In the genomic region with DNA sequence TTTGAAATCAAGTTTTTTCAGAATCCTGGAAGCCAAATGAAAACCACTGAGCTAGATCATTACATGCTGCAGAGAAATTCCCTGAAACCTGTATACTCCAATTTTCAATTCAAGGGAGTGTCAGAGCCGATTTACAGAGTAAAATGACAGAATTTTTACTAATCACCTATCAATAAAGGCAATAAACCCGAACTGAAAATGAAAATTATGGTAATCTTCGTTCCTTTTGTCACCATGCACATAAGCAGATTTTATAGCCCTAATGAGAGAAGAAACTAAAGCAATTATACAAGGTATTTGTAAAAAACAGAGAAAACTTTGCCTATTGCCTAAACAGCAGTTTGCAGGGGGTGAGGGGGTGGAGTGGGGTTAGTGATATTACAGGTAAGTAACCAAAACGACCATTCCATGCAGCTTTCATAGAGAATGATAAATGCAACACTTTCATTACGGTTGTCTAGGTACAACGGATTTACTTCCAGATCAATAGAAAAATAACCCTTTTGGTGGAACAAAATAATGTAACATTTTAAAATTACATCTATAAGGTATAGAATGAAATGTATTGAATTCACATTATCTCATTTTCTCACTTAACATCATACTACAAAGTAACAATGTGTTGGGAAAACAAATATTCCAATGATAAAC, we compare ENCODE assay signal across 21 cellular contexts.
DNase-seq lines count a peak whose midpoint lies in the region; ATAC-seq and TF ChIP-seq lines count a peak whose summit lies in the region.
"Had no signal": no experiment of that assay in that cellular context is flagged by ENCODE, and none has a peak within 500 bp of the region (broad histone marks: within the 10 kb centered on the region; RNA-seq: fewer than 3 reads in every experiment).

No MANE protein-coding gene starts in this region.

- POLR2A ChIA-PET in PC-9 (lab: Charles Lee; ENCODE audit: unreplicated experiment), result interaction anchor here (0.6 to 0.7 kb wide), 3 partner anchors 65 to 185 kb away, joined by 4 to 6 read pairs (median 6); no protein-coding TSS in a partner anchor

- peak overlapping the region; percentile 85; the same call in 1 of the 2 replicates for H3K4me2 ChIP-seq in PC-9

- H2AFZ ChIP-seq in PC-9, result no peak overlapping the region

- H3F3A ChIP-seq in PC-9 (ENCODE audit: insufficient read depth, low read depth), result peaks cover 8% of the 10 kb centered on the region; the same call in 1 of the 2 replicates

- H3K4me3 Mint-ChIP-seq in glutamatergic neuron (ENCODE audit: unreplicated experiment), result peak overlapping the region; percentile 88
- no peak overlapping the region for H3K4me3 Mint-ChIP-seq in type B pancreatic cell
- H3K4me3 Mint-ChIP-seq: IgD-negative memory B cell; naive thymus-derived CD8-positive, alpha-beta T cell; stimulated activated memory B cell treated with anti-CD40 and anti-IgM and Interleukin-4, amounts not matched to agents 10 μg/mL and 1 μg/mL and 100 μg/mL, for 72 hours had no signal

- DNase-seq in heart right ventricle (no peak), left cardiac atrium (no peak), PC-9 (no peak), glutamatergic neuron (no peak), type B pancreatic cell (ENCODE audit: extremely low spot score, unreplicated experiment) (no peak), epidermal melanocyte (ENCODE audit: insufficient read length, low spot score) (no peak), kidney glomerular epithelial cell (lab: John Stamatoyannopoulos, UW) (no peak)
- DNase-seq: activated CD4-positive, alpha-beta T cell treated with anti-CD3 and anti-CD28 coated beads, Interleukin-2, amount 50 U/mL, for 1 hour; activated naive CD4-positive, alpha-beta T cell; anterior cingulate cortex; foreskin keratinocyte; naive thymus-derived CD8-positive, alpha-beta T cell; NCI-H1105 treated with DMSO at 0.1 percent for 48 hours; NCI-H748 treated with DMSO at 0.1 percent for 48 hours; Peyer's patch; tibial artery had no signal

- peaks cover 33% of the 10 kb centered on the region for H3K4me1 Mint-ChIP-seq in glutamatergic neuron (ENCODE audit: low read depth, unreplicated experiment)
- peaks cover 21% of the 10 kb centered on the region for H3K4me1 Mint-ChIP-seq in type B pancreatic cell (ENCODE audit: unreplicated experiment)

- H3K9me3 Mint-ChIP-seq in glutamatergic neuron (ENCODE audit: unreplicated experiment) (peaks cover 22% of the 10 kb centered on the region), type B pancreatic cell (peaks cover 5% of the 10 kb centered on the region)
- H3K9me3 Mint-ChIP-seq: naive thymus-derived CD8-positive, alpha-beta T cell; stimulated activated memory B cell treated with anti-CD40 and anti-IgM and Interleukin-4, amounts not matched to agents 10 μg/mL and 1 μg/mL and 100 μg/mL, for 72 hours had no signal

- H3K79me2 ChIP-seq in PC-9 (ENCODE audit: low read depth), result peaks cover 80% of the 10 kb centered on the region

- CTCF ChIA-PET in PC-9 (lab: Charles Lee), result no interaction called here

- H3K9me3 ChIP-seq in heart right ventricle, result no peaks in the 10 kb centered on the region
- no peaks in the 10 kb centered on the region for H3K9me3 ChIP-seq in PC-9 (ENCODE audit: insufficient read depth, low read depth)
- H3K9me3 ChIP-seq: Peyer's patch, prostate gland, tibial artery had no signal

- peak overlapping the region; percentile 83 for H3K27ac Mint-ChIP-seq in glutamatergic neuron (ENCODE audit: unreplicated experiment)
- H3K27ac Mint-ChIP-seq in type B pancreatic cell, result peak overlapping the region; percentile 24
- H3K27ac Mint-ChIP-seq: IgD-negative memory B cell; naive thymus-derived CD8-positive, alpha-beta T cell; stimulated activated memory B cell treated with anti-CD40 and anti-IgM and Interleukin-4, amounts not matched to agents 10 μg/mL and 1 μg/mL and 100 μg/mL, for 72 hours had no signal

- no peaks in the 10 kb centered on the region for H3K36me3 ChIP-seq in heart right ventricle
- H3K36me3 ChIP-seq in PC-9 (ENCODE audit: low read depth), result 0 out of 2 replicates have a peak, but pooled peaks cover 3% of the 10 kb centered on the region
- H3K36me3 ChIP-seq: Peyer's patch, prostate gland, tibial artery had no signal

- peaks cover 5% of the 10 kb centered on the region; the same call in 1 of the 2 replicates for H4K20me1 ChIP-seq in PC-9 (ENCODE audit: insufficient read depth)

- H3K27ac ChIP-seq in heart right ventricle, result peak overlapping the region; percentile 76 to 96 (median 90)
- H3K27ac ChIP-seq in PC-9, result peak overlapping the region; percentile 71; the same call in 1 of the 2 replicates
- H3K27ac ChIP-seq: foreskin keratinocyte, prostate gland had no signal

- H3K4me3 ChIP-seq in heart right ventricle (peak overlapping the region in 8 of 10 donors; percentile 60 to 77 (median 72)), PC-9 (no peak overlapping the region)
- H3K4me3 ChIP-seq: lung, Peyer's patch, prostate gland had no signal

- peaks cover 0 to 67% (median 46%) of the 10 kb centered on the region in 9 donors for H3K4me1 ChIP-seq in heart right ventricle
- peaks cover 43% of the 10 kb centered on the region for H3K4me1 ChIP-seq in PC-9 (replicated peaks; ENCODE audit: insufficient read depth)
- H3K4me1 ChIP-seq: prostate gland had no signal

- no TSS peak for BruUV-seq in PC-9 (replicated peaks; lab: Mats Ljungman, UMichigan)

- 62 to 63% methylated on average over 6 of the region's 6 CpGs for WGBS in heart right ventricle, 2 donors

- no peaks in the 10 kb centered on the region for H3K9me2 ChIP-seq in PC-9 (ENCODE audit: insufficient read depth)

- no peak for TF ChIP-seq CTCF in heart right ventricle (IDR thresholded peaks at IDR 0.05)
- TF ChIP-seq CTCF in PC-9 (conservative IDR thresholded peaks at IDR 0.05), result no peak
- TF ChIP-seq CTCF in glutamatergic neuron (IDR thresholded peaks at IDR 0.05; ENCODE audit: partially characterized antibody, unreplicated experiment), result no peak
- no peak for TF ChIP-seq CTCF in type B pancreatic cell (conservative IDR thresholded peaks at IDR 0.05)

- intact Hi-C loops in heart right ventricle (cut with DNase I), result loop anchor here in 4 of 10 donors (5.0 to 10.0 kb wide), 5 partner anchors 32 to 465 kb away; a partner anchor contains a TSS
- intact Hi-C loops in left cardiac atrium (cut with DNase I), result loop anchor here in 1 of 2 donors (10.0 kb wide), 1 partner anchor 195 kb away; a partner anchor contains a TSS
- intact Hi-C loops in PC-9 (cut with micrococcal nuclease; ENCODE audit: unreplicated experiment), result loop anchor here (2.0 to 5.0 kb wide), 3 partner anchors 31 to 187 kb away; no protein-coding TSS in a partner anchor

- peaks cover 0 to 13% (median 0%) of the 10 kb centered on the region in 7 donors for H3K27me3 ChIP-seq in heart right ventricle
- H3K27me3 ChIP-seq in PC-9 (ENCODE audit: insufficient read depth, low read depth), result no peaks in the 10 kb centered on the region
- H3K27me3 ChIP-seq: foreskin keratinocyte, Peyer's patch, tibial artery had no signal

- no peaks in the 10 kb centered on the region for H3K36me3 Mint-ChIP-seq in glutamatergic neuron (ENCODE audit: unreplicated experiment)
- no peaks in the 10 kb centered on the region for H3K36me3 Mint-ChIP-seq in type B pancreatic cell
- H3K36me3 Mint-ChIP-seq: IgD-negative memory B cell; stimulated activated memory B cell treated with anti-CD40 and anti-IgM and Interleukin-4, amounts not matched to agents 10 μg/mL and 1 μg/mL and 100 μg/mL, for 72 hours had no signal

- H3K27me3 Mint-ChIP-seq in glutamatergic neuron (ENCODE audit: unreplicated experiment), result peaks cover 13% of the 10 kb centered on the region
- peaks cover 4% of the 10 kb centered on the region for H3K27me3 Mint-ChIP-seq in type B pancreatic cell

- ATAC-seq in heart right ventricle (no peak), left cardiac atrium (no peak), GM21515 (IDR thresholded peaks at IDR 0.05; ENCODE audit: unreplicated experiment) (no peak)
- ATAC-seq: foreskin keratinocyte; naive thymus-derived CD8-positive, alpha-beta T cell; stimulated activated memory B cell treated with anti-CD40 and anti-IgM and Interleukin-4, amounts not matched to agents 10 μg/mL and 1 μg/mL and 100 μg/mL, for 72 hours had no signal
